In the genomic region with DNA sequence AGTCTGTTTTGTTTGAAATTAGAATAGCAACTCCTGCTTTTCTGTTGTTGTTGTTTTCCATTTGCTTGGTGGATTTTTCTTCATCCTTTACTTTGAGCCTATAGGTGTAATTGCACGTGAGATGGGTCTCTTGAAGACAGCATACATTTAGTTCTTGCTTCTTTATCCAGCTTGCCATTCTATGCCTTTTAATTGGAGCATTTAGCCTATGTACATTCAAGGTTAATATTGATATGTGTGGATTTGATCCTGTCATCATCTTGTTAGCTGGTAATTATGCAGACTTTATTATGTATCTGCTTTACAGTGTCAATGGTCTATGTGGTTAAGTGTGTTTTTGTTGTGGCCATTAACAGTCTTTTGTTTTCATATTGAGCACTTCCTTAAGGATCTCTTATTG, we compare ENCODE assay signal across 33 cellular contexts.
DNase-seq lines count a peak whose midpoint lies in the region; FAIRE-seq and TF ChIP-seq lines count a peak whose summit lies in the region.
"Had no signal": no experiment of that assay in that cellular context is flagged by ENCODE, and none has a peak within 500 bp of the region (broad histone marks: within the 10 kb centered on the region; RNA-seq: fewer than 3 reads in every experiment).

No MANE protein-coding gene starts in this region.

- no peak for TF ChIP-seq POLR2A in sigmoid colon (IDR thresholded peaks at IDR 0.05)
- TF ChIP-seq POLR2A in GM12891 (IDR thresholded peaks at IDR 0.05; ENCODE audit: low read depth, low read length) = no peak

- DNase-seq in astrocyte (ENCODE audit: low read depth) (no peak), sigmoid colon (no peak), GM12891 (ENCODE audit: insufficient read length, low spot score) (no peak)
- DNase-seq: 8988T; ACHN; AML-193; BE2C; C1 segment of cervical spinal cord; Caco-2; Calu3; CD4-positive, alpha-beta memory T cell; CD4-positive, alpha-beta T cell; CD4-positive, CD25-positive, alpha-beta regulatory T cell; CD8-positive, alpha-beta memory T cell; CD8-positive, alpha-beta T cell; COR-L47; DMS 273 treated with DMSO at 0.1 percent for 48 hours; DMS153; DMS53; DMS79; DMS79 treated with DMSO at 0.1 percent for 48 hours; DND-41; EL had no signal

- no peaks in the 10 kb centered on the region for H3K4me1 Mint-ChIP-seq in astrocyte (ENCODE audit: low read depth, unreplicated experiment)
- H3K4me1 Mint-ChIP-seq: B cell; CD14-positive monocyte; CD4-positive, alpha-beta memory T cell; CD4-positive, CD25-positive, alpha-beta regulatory T cell; CD8-positive, alpha-beta memory T cell had no signal

- H3K4me1 ChIP-seq in HEK293 (ENCODE audit: control insufficient read depth, insufficient read depth, low read length) (no peaks in the 10 kb centered on the region), astrocyte (ENCODE audit: insufficient read depth, low read length) (no peaks in the 10 kb centered on the region), sigmoid colon (no peaks in the 10 kb centered on the region)
- H3K4me1 ChIP-seq: BE2C; BLaER1; BLaER1 treated with 17β-estradiol and CSF1 and Interleukin-3, amounts not matched to agents 10 nM and 100 nM; Caco-2 had no signal

- H2AFZ ChIP-seq in astrocyte (ENCODE audit: low read depth, low read length) = no peak overlapping the region

- H3K4me2 ChIP-seq in astrocyte (ENCODE audit: low read length) = no peak overlapping the region
- H3K4me2 ChIP-seq: A549; BLaER1; BLaER1 treated with 17β-estradiol and CSF1 and Interleukin-3, amounts not matched to agents 10 nM and 100 nM had no signal

- peak; percentile 5 for FAIRE-seq in astrocyte (lab: Jason Lieb, UNC)
- FAIRE-seq in GM12891 (lab: Jason Lieb, UNC) = no peak
- FAIRE-seq: A204.1, A549, D721Med had no signal

- intact Hi-C loops in sigmoid colon (cut with DNase I) = no loop called here

- H3K27ac ChIP-seq in HEK293 (ENCODE audit: extremely low read depth, low read depth, low read length) (no peak overlapping the region), astrocyte (ENCODE audit: low read depth, low read length) (no peak overlapping the region), sigmoid colon (no peak overlapping the region)
- H3K27ac ChIP-seq: 22Rv1; A549; BLaER1; BLaER1 treated with 17β-estradiol and CSF1 and Interleukin-3, amounts not matched to agents 10 nM and 100 nM; C4-2B had no signal

- H3K27me3 ChIP-seq in astrocyte (ENCODE audit: insufficient read depth, low read length) (no peaks in the 10 kb centered on the region), sigmoid colon (no peaks in the 10 kb centered on the region)
- H3K27me3 ChIP-seq: BE2C; BLaER1; BLaER1 treated with 17β-estradiol and CSF1 and Interleukin-3, amounts not matched to agents 10 nM and 100 nM had no signal

- CTCF ChIA-PET in HEK293 (lab: Yijun Ruan, JAX) = no interaction called here

- H3K9me3 ChIP-seq in HEK293 (ENCODE audit: control insufficient read depth, insufficient read depth, low read depth, low read length) (no peaks in the 10 kb centered on the region), astrocyte (ENCODE audit: insufficient read depth, low read depth, low read length) (no peaks in the 10 kb centered on the region), sigmoid colon (no peaks in the 10 kb centered on the region)
- H3K9me3 ChIP-seq: BE2C, Caco-2 had no signal

- H3K36me3 ChIP-seq in HEK293 (ENCODE audit: control insufficient read depth in 2 of 2, insufficient read depth in 1 of 2, low read length in 2 of 2) (no peaks in the 10 kb centered on the region), astrocyte (ENCODE audit: insufficient read depth, low read length) (no peaks in the 10 kb centered on the region), sigmoid colon (no peaks in the 10 kb centered on the region)
- H3K36me3 ChIP-seq: BE2C; BLaER1; BLaER1 treated with 17β-estradiol and CSF1 and Interleukin-3, amounts not matched to agents 10 nM and 100 nM had no signal

- POLR2A ChIA-PET in HEK293 (lab: Yijun Ruan, JAX) = no interaction called here

- H3K9me3 Mint-ChIP-seq in astrocyte (ENCODE audit: unreplicated experiment) = peaks cover 3% of the 10 kb centered on the region

- no peaks in the 10 kb centered on the region for H3K27me3 Mint-ChIP-seq in astrocyte (ENCODE audit: low read depth, unreplicated experiment)
- H3K27me3 Mint-ChIP-seq: B cell; CD4-positive, alpha-beta memory T cell; CD4-positive, alpha-beta T cell; CD4-positive, CD25-positive, alpha-beta regulatory T cell; CD8-positive, alpha-beta memory T cell had no signal

- 38 to 55% methylated on average over 1 of the region's 1 CpG for WGBS in sigmoid colon, 2 donors

- H3K9ac ChIP-seq in astrocyte (ENCODE audit: low read length) = no peak overlapping the region
- H3K9ac ChIP-seq: BLaER1; BLaER1 treated with 17β-estradiol and CSF1 and Interleukin-3, amounts not matched to agents 10 nM and 100 nM had no signal

- H3K36me3 Mint-ChIP-seq in astrocyte (ENCODE audit: low read depth, unreplicated experiment) = no peaks in the 10 kb centered on the region
- H3K36me3 Mint-ChIP-seq: CD14-positive monocyte; CD4-positive, alpha-beta memory T cell; CD4-positive, CD25-positive, alpha-beta regulatory T cell; CD8-positive, alpha-beta memory T cell; CD8-positive, alpha-beta T cell had no signal

- TF ChIP-seq CTCF in HEK293 (tag by site-specific recombination; IDR thresholded peaks at IDR 0.05) (no peak), astrocyte (IDR thresholded peaks at IDR 0.05; ENCODE audit: insufficient read depth, low read depth, low read length) (no peak), sigmoid colon (IDR thresholded peaks at IDR 0.05) (no peak)

- H3K4me3 ChIP-seq in HEK293 (ENCODE audit: low read depth, low read length) (no peak overlapping the region), astrocyte (ENCODE audit: insufficient read depth, low read depth, low read length) (no peak overlapping the region), sigmoid colon (no peak overlapping the region)
- H3K4me3 ChIP-seq: A549; BLaER1; BLaER1 treated with 17β-estradiol and CSF1 and Interleukin-3, amounts not matched to agents 10 nM and 100 nM had no signal

- no peak for TF ChIP-seq EP300 in sigmoid colon (IDR thresholded peaks at IDR 0.05)

- no peaks in the 10 kb centered on the region for H3K79me2 ChIP-seq in astrocyte (ENCODE audit: insufficient read depth, low read length)

- no peaks in the 10 kb centered on the region for H4K20me1 ChIP-seq in astrocyte (ENCODE audit: insufficient read depth, low read length)
- H4K20me1 ChIP-seq: BLaER1; BLaER1 treated with 17β-estradiol and CSF1 and Interleukin-3, amounts not matched to agents 10 nM and 100 nM had no signal

- no peak overlapping the region for H3K4me3 Mint-ChIP-seq in astrocyte (ENCODE audit: unreplicated experiment)
- H3K4me3 Mint-ChIP-seq: B cell; CD14-positive monocyte; CD4-positive, alpha-beta memory T cell; CD4-positive, alpha-beta T cell; CD4-positive, CD25-positive, alpha-beta regulatory T cell; CD8-positive, alpha-beta memory T cell; CD8-positive, alpha-beta T cell had no signal

- no peak overlapping the region for H3K27ac Mint-ChIP-seq in astrocyte (ENCODE audit: unreplicated experiment)
- H3K27ac Mint-ChIP-seq: B cell; CD14-positive monocyte; CD4-positive, alpha-beta memory T cell; CD4-positive, alpha-beta T cell; CD4-positive, CD25-positive, alpha-beta regulatory T cell; CD8-positive, alpha-beta memory T cell; CD8-positive, alpha-beta T cell had no signal

TF ChIP-seq in HEK293, 187 proteins besides CTCF, POLR2A, EP300 and RAD21 (continues in another document):
- no peak for TF ChIP-seq ZNF626 (tag by site-specific recombination; IDR thresholded peaks at IDR 0.05)
- TF ChIP-seq REPIN1 (tag by site-specific recombination; IDR thresholded peaks at IDR 0.05; ENCODE audit: low read depth) = no peak
- TF ChIP-seq, protein P1, sequence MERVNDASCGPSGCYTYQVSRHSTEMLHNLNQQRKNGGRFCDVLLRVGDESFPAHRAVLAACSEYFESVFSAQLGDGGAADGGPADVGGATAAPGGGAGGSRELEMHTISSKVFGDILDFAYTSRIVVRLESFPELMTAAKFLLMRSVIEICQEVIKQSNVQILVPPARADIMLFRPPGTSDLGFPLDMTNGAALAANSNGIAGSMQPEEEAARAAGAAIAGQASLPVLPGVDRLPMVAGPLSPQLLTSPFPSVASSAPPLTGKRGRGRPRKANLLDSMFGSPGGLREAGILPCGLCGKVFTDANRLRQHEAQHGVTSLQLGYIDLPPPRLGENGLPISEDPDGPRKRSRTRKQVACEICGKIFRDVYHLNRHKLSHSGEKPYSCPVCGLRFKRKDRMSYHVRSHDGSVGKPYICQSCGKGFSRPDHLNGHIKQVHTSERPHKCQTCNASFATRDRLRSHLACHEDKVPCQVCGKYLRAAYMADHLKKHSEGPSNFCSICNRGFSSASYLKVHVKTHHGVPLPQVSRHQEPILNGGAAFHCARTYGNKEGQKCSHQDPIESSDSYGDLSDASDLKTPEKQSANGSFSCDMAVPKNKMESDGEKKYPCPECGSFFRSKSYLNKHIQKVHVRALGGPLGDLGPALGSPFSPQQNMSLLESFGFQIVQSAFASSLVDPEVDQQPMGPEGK (tag by site-specific recombination; IDR thresholded peaks at IDR 0.05) = no peak
- TF ChIP-seq ZNF23 (tag by site-specific recombination; IDR thresholded peaks at IDR 0.05; ENCODE audit: borderline replicate concordance) = no peak
- no peak for TF ChIP-seq ZNF223 (tag by site-specific recombination; IDR thresholded peaks at IDR 0.05)

TF ChIP-seq in GM12891, 5 proteins besides CTCF, POLR2A, EP300 and RAD21:
- no peak for TF ChIP-seq PAX5 (IDR thresholded peaks at IDR 0.05; ENCODE audit: insufficient read depth, low read length, severe bottlenecking)
TF ChIP-seq in GM12891: peak in this region for 0.
